1 cellular context compared by ENCODE assay signal in genomic region chr4:7907142-7907541, GRCh38.
TF ChIP-seq lines count a peak whose summit lies in the region.

No MANE protein-coding gene starts in this region.

TF ChIP-seq in HepG2, 621 proteins besides CTCF, POLR2A, EP300 and RAD21:
- no peak for TF ChIP-seq ZSCAN12 (CRISPR knock-in tag; IDR thresholded peaks at IDR 0.05)
- 0 out of 2 replicates have a peak, but pooled peaks have one; percentile 10 for TF ChIP-seq HNF4A (CRISPR knock-in tag; IDR thresholded peaks at IDR 0.05)
- TF ChIP-seq SOX13 (IDR thresholded peaks at IDR 0.05) = no peak
- TF ChIP-seq SOX13 (CRISPR knock-in tag; conservative IDR thresholded peaks at IDR 0.05 in 1 of 2, IDR thresholded peaks at IDR 0.05 in 1 of 2) = 0 out of 4 replicates have a peak, but pooled peaks of 1 of the 2 experiments have one; percentile 10
- TF ChIP-seq SIX1 (CRISPR knock-in tag; IDR thresholded peaks at IDR 0.05; ENCODE audit: borderline replicate concordance) = peak; percentile 64; the same call in 1 of the 2 replicates
- 0 out of 2 replicates have a peak, but pooled peaks have one; percentile 17 for TF ChIP-seq PAXIP1 (CRISPR knock-in tag; conservative IDR thresholded peaks at IDR 0.05)
- no peak for TF ChIP-seq TIGD3 (CRISPR knock-in tag; IDR thresholded peaks at IDR 0.05; ENCODE audit: borderline replicate concordance)
TF ChIP-seq in HepG2: peak in this region for 4.
